In genomic region chr10:6164271-6165095, GRCh38 we compare ENCODE assay signal across 8 cellular contexts.
DNase-seq lines count a peak whose midpoint lies in the region; ATAC-seq and TF ChIP-seq lines count a peak whose summit lies in the region.

No MANE protein-coding gene starts in this region.

- H3K9ac ChIP-seq in DND-41 (ENCODE audit: low read depth, low read length) (peak overlapping the region; percentile 91), NT2/D1 (ENCODE audit: insufficient read length, low read depth) (peak overlapping the region; percentile 76)

- H3K4me3 ChIP-seq in DND-41 (ENCODE audit: low read depth in 1 of 2, low read length in 2 of 2): peak overlapping the region; percentile 55 to 74; a peak in 3 of 4 replicates
- peak overlapping the region; percentile 65 for H3K4me3 ChIP-seq in NT2/D1 (ENCODE audit: insufficient read length, low read depth)
- peak overlapping the region; percentile 75 to 78 for H3K4me3 ChIP-seq in neutrophil (ENCODE audit: low read depth in 1 of 2, low read length in 1 of 2)

- H3K79me2 ChIP-seq in DND-41 (ENCODE audit: insufficient read depth, low read length): peaks cover 66% of the 10 kb centered on the region

- peak overlapping the region; percentile 85 for H3K4me2 ChIP-seq in DND-41 (ENCODE audit: insufficient read depth, low read length)

- H3K27me3 ChIP-seq in DND-41 (ENCODE audit: insufficient read depth, low read length, poor library complexity): no peaks in the 10 kb centered on the region
- no peaks in the 10 kb centered on the region for H3K27me3 ChIP-seq in NT2/D1 (ENCODE audit: insufficient read depth, insufficient read length)
- H3K27me3 ChIP-seq in neutrophil: no peaks in the 10 kb centered on the region

- no peaks in the 10 kb centered on the region for H3K9me3 Mint-ChIP-seq in effector memory CD8-positive, alpha-beta T cell

- H3K27me3 Mint-ChIP-seq in effector memory CD8-positive, alpha-beta T cell: no peaks in the 10 kb centered on the region

- H4K20me1 ChIP-seq in DND-41 (ENCODE audit: insufficient read depth, low read length): peaks cover 39% of the 10 kb centered on the region

- peaks cover 26% of the 10 kb centered on the region for H3K36me3 ChIP-seq in DND-41 (ENCODE audit: insufficient read depth, low read length)
- peaks cover 38% of the 10 kb centered on the region for H3K36me3 ChIP-seq in NT2/D1 (ENCODE audit: insufficient read depth, insufficient read length, low read length)
- no peaks in the 10 kb centered on the region for H3K36me3 ChIP-seq in neutrophil

- peaks cover 61% of the 10 kb centered on the region for H3K4me1 ChIP-seq in DND-41 (ENCODE audit: insufficient read depth, low read length)
- H3K4me1 ChIP-seq in NT2/D1 (ENCODE audit: insufficient read depth, insufficient read length): peaks cover 9% of the 10 kb centered on the region
- H3K4me1 ChIP-seq in neutrophil (ENCODE audit: control insufficient read depth in 1 of 2, insufficient read depth in 1 of 2, low read depth in 1 of 2, low read length in 1 of 2): peaks cover 24 to 25% of the 10 kb centered on the region in 2 experiments

- H3K27ac ChIP-seq in DND-41 (ENCODE audit: low read length): peak overlapping the region; percentile 80
- H3K27ac ChIP-seq in neutrophil: peak overlapping the region; percentile 77

- H2AFZ ChIP-seq in DND-41 (ENCODE audit: low read depth, low read length): peak overlapping the region; percentile 74; the same call in 1 of the 2 replicates

- H3K4me1 Mint-ChIP-seq in effector memory CD8-positive, alpha-beta T cell (ENCODE audit: low read depth in 2 of 2): peaks cover 33 to 44% of the 10 kb centered on the region in 2 donors

- ATAC-seq in DND-41 (ENCODE audit: insufficient read depth, low read depth): no peak
- ATAC-seq in effector memory CD8-positive, alpha-beta T cell (replicated peaks): no peak
- ATAC-seq in GM21367 (IDR thresholded peaks at IDR 0.05; ENCODE audit: unreplicated experiment): no peak
- no peak for ATAC-seq in GM18907 (IDR thresholded peaks at IDR 0.05; ENCODE audit: unreplicated experiment)

- TF ChIP-seq CTCF in DND-41 (IDR thresholded peaks at IDR 0.05; ENCODE audit: borderline replicate concordance, extremely low read depth, low read length, poor library complexity, severe bottlenecking): no peak
- TF ChIP-seq CTCF in neutrophil (IDR thresholded peaks at IDR 0.05): no peak

- H3K36me3 Mint-ChIP-seq in effector memory CD8-positive, alpha-beta T cell (ENCODE audit: insufficient read depth): peaks cover 23% of the 10 kb centered on the region

- peak overlapping the region; percentile 97 for H3K27ac Mint-ChIP-seq in effector memory CD8-positive, alpha-beta T cell

- peak overlapping the region; percentile 83 to 93 for H3K4me3 Mint-ChIP-seq in effector memory CD8-positive, alpha-beta T cell

- no peak for DNase-seq in DND-41
- DNase-seq in NT2/D1 (ENCODE audit: low read depth, low spot score): no peak
- no peak for DNase-seq in effector memory CD8-positive, alpha-beta T cell
- no peak for DNase-seq in stimulated activated CD4-positive, alpha-beta T cell treated with anti-CD3 and anti-CD28 coated beads, Interleukin-4, amount 100 ng/mL, for 1 hour
- no peak for DNase-seq in DMS 273 (lab: John Stamatoyannopoulos, UW; ENCODE audit: unreplicated experiment)

- H3K9me3 ChIP-seq in DND-41 (ENCODE audit: insufficient read depth, low read length, severe bottlenecking) (no peaks in the 10 kb centered on the region), NT2/D1 (ENCODE audit: insufficient read depth, low read length) (no peaks in the 10 kb centered on the region), neutrophil (no peaks in the 10 kb centered on the region)
